In the genomic region with DNA sequence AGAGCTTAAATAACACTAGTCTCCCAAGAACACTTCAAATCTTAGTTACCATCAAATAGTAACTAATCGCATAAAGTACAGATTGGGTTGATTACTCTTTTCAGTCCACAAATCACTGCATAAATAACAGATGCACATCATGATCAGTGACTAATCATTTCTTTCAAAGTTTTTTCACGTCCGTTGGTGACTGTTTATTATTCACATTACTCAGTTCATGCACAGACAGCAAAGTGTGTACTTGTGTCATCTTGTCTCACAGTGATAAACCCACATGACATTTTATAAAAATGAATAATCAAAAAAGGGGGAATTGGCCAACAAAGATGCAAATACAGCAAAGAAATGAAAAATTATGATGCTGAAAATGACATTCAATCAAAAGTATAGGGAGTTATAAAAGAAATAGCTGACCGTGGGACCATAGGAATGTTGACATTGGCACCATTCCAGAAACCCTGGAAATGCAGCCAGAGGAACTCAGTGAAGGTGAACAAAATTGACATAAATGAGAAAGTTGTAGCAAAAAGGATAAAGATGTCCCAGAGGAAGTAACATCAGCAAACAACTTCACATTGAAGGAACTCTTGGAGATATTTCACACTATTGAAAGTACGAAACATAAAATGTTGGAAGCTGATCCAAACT, we compare ENCODE assay signal across 2 cellular contexts.
TF ChIP-seq lines count a peak whose summit lies in the region.

No MANE protein-coding gene starts in this region.

TF ChIP-seq in A549, 52 proteins besides CTCF, POLR2A, EP300 and RAD21:
- TF ChIP-seq ESRRA (IDR thresholded peaks at IDR 0.05; ENCODE audit: borderline replicate concordance, low read length) (no peak), FOSB (CRISPR knock-in tag; IDR thresholded peaks at IDR 0.05) (no peak), FOSL2 (IDR thresholded peaks at IDR 0.05) (no peak), FOSL2 (CRISPR knock-in tag; IDR thresholded peaks at IDR 0.05) (0 out of 2 replicates have a peak, but pooled peaks have one; percentile 14)
- TF ChIP-seq, protein P1, sequence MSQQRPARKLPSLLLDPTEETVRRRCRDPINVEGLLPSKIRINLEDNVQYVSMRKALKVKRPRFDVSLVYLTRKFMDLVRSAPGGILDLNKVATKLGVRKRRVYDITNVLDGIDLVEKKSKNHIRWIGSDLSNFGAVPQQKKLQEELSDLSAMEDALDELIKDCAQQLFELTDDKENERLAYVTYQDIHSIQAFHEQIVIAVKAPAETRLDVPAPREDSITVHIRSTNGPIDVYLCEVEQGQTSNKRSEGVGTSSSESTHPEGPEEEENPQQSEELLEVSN (IDR thresholded peaks at IDR 0.05; ENCODE audit: borderline replicate concordance, low read depth) = no peak

TF ChIP-seq in IMR-90, 13 proteins besides CTCF, POLR2A, EP300 and RAD21:
- TF ChIP-seq SMC3 (IDR thresholded peaks at IDR 0.05; ENCODE audit: low read depth, low read length) (no peak), FOS (IDR thresholded peaks at IDR 0.05; ENCODE audit: low read depth, low read length) (no peak), BHLHE40 (IDR thresholded peaks at IDR 0.05; ENCODE audit: low read depth, low read length) (no peak)
- TF ChIP-seq, protein P2, sequence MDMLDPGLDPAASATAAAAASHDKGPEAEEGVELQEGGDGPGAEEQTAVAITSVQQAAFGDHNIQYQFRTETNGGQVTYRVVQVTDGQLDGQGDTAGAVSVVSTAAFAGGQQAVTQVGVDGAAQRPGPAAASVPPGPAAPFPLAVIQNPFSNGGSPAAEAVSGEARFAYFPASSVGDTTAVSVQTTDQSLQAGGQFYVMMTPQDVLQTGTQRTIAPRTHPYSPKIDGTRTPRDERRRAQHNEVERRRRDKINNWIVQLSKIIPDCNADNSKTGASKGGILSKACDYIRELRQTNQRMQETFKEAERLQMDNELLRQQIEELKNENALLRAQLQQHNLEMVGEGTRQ (IDR thresholded peaks at IDR 0.05; ENCODE audit: low read depth, low read length) = no peak
